Comparison of ENCODE assay signal across 9 cellular contexts in genomic region chr1:228488818-228489674, GRCh38. TPM values are rescaled to one million over a fixed set of nuclear protein-coding genes. Genes with fewer than 3 reads are reported as not detected.
A peak's percentile ranks its signal among the peaks of the same experiment; 100 is the strongest.
DNase-seq lines count a peak whose midpoint lies in the region; TF ChIP-seq lines count a peak whose summit lies in the region.
"Had no signal": no experiment of that assay in that cellular context is flagged by ENCODE, and none has a peak within 500 bp of the region (broad histone marks: within the 10 kb centered on the region; RNA-seq: fewer than 3 reads in every experiment).

No MANE protein-coding gene starts in this region.

- POLR2A ChIA-PET in activated CD4-positive, alpha-beta memory T cell treated with anti-CD3 and anti-CD28 coated beads, Interleukin-2, amount 10 ng/mL, durations not matched to agents 7 days and 5 days (lab: Charles Lee) = interaction anchor here (3.7 to 6.2 kb wide), 3 partner anchors 12 to 31 kb away, joined by 29 to 153 read pairs (median 86); a partner anchor contains a TSS

- peak overlapping the region; percentile 52 to 83 (median 70) for H3K9ac ChIP-seq in subcutaneous abdominal adipose tissue (ENCODE audit: low read length in 5 of 5)

- peak overlapping the region in 4 of 5 donors; percentile 71 to 99 (median 88) for H3K4me3 ChIP-seq in subcutaneous abdominal adipose tissue (ENCODE audit: low read depth in 1 of 5, low read length in 5 of 5)
- no peak overlapping the region for H3K4me3 ChIP-seq in testis

- no peak overlapping the region for H3K27ac Mint-ChIP-seq in activated naive CD4-positive, alpha-beta T cell treated with anti-CD3 and anti-CD28 coated beads, Interleukin-2, amount 50 U/mL, for 24 hours
- peak overlapping the region; percentile 89 for H3K27ac Mint-ChIP-seq in activated CD4-positive, alpha-beta memory T cell treated with anti-CD3 and anti-CD28 coated beads, Interleukin-2, amount 10 ng/mL, durations not matched to agents 7 days and 5 days
- peak overlapping the region; percentile 95 for H3K27ac Mint-ChIP-seq in glutamatergic neuron (ENCODE audit: unreplicated experiment)

- no peak for TF ChIP-seq POLR2A in testis (IDR thresholded peaks at IDR 0.05)

- H3K9me3 ChIP-seq in subcutaneous abdominal adipose tissue (ENCODE audit: control insufficient read depth in 5 of 5, low read length in 5 of 5) (no peaks in the 10 kb centered on the region), testis (no peaks in the 10 kb centered on the region)

- H3K27ac ChIP-seq in subcutaneous abdominal adipose tissue (ENCODE audit: low read depth, low read length) (no peak overlapping the region), testis (no peak overlapping the region)

- H3K9me3 Mint-ChIP-seq in activated naive CD4-positive, alpha-beta T cell treated with anti-CD3 and anti-CD28 coated beads, Interleukin-2, amount 50 U/mL, for 24 hours = no peaks in the 10 kb centered on the region
- H3K9me3 Mint-ChIP-seq in activated CD4-positive, alpha-beta memory T cell treated with anti-CD3 and anti-CD28 coated beads, Interleukin-2, amount 10 ng/mL, durations not matched to agents 7 days and 5 days = no peaks in the 10 kb centered on the region
- peaks cover 11% of the 10 kb centered on the region for H3K9me3 Mint-ChIP-seq in glutamatergic neuron (ENCODE audit: unreplicated experiment)

- intact Hi-C loops in testis (cut with DNase I; ENCODE audit: low total_unique reads) = no loop called here

- H3K36me3 Mint-ChIP-seq in activated naive CD4-positive, alpha-beta T cell treated with anti-CD3 and anti-CD28 coated beads, Interleukin-2, amount 50 U/mL, for 24 hours = peaks cover 11% of the 10 kb centered on the region
- H3K36me3 Mint-ChIP-seq in activated CD4-positive, alpha-beta memory T cell treated with anti-CD3 and anti-CD28 coated beads, Interleukin-2, amount 10 ng/mL, durations not matched to agents 7 days and 5 days (ENCODE audit: low read depth) = peaks cover 46% of the 10 kb centered on the region
- peaks cover 5% of the 10 kb centered on the region for H3K36me3 Mint-ChIP-seq in glutamatergic neuron (ENCODE audit: unreplicated experiment)

- no peak for DNase-seq in activated naive CD4-positive, alpha-beta T cell (lab: John Stamatoyannopoulos, UW)
- DNase-seq in activated CD4-positive, alpha-beta memory T cell treated with anti-CD3 and anti-CD28 coated beads, Interleukin-2, amount 10 ng/mL, durations not matched to agents 7 days and 5 days = no peak
- DNase-seq in glutamatergic neuron (no peak), UCSD-AML1 (lab: John Stamatoyannopoulos, UW; ENCODE audit: unreplicated experiment) (no peak), SIG-M5 treated with dmso at 0.1 percent for 504 hours (lab: John Stamatoyannopoulos, UW; ENCODE audit: unreplicated experiment) (no peak), testis (no peak)
- DNase-seq: stimulated activated CD4-positive, alpha-beta T cell treated with anti-CD3 and anti-CD28 coated beads, Interleukin-4, amount 100 ng/mL, for 4 hours had no signal

- CTCF ChIA-PET in activated CD4-positive, alpha-beta memory T cell treated with anti-CD3 and anti-CD28 coated beads, Interleukin-2, amount 10 ng/mL, durations not matched to agents 7 days and 5 days (lab: Charles Lee) = interaction anchor here (0.6 to 2.6 kb wide), 5 partner anchors 12 to 84 kb away, joined by 3 to 12 read pairs (median 7); no protein-coding TSS in a partner anchor

- no peaks in the 10 kb centered on the region for H3K27me3 Mint-ChIP-seq in activated naive CD4-positive, alpha-beta T cell treated with anti-CD3 and anti-CD28 coated beads, Interleukin-2, amount 50 U/mL, for 24 hours
- H3K27me3 Mint-ChIP-seq in activated CD4-positive, alpha-beta memory T cell treated with anti-CD3 and anti-CD28 coated beads, Interleukin-2, amount 10 ng/mL, durations not matched to agents 7 days and 5 days = no peaks in the 10 kb centered on the region
- H3K27me3 Mint-ChIP-seq in glutamatergic neuron (ENCODE audit: unreplicated experiment) = peaks cover 5% of the 10 kb centered on the region

- H3K4me1 ChIP-seq in subcutaneous abdominal adipose tissue (ENCODE audit: control insufficient read depth in 5 of 5, insufficient read depth in 5 of 5, low read length in 5 of 5) = peaks cover 5 to 34% (median 29%) of the 10 kb centered on the region in 5 donors
- H3K4me1 ChIP-seq in testis = peaks cover 10% of the 10 kb centered on the region

- H3K36me3 ChIP-seq in subcutaneous abdominal adipose tissue (ENCODE audit: control insufficient read depth in 5 of 5, insufficient read depth in 5 of 5, low read length in 5 of 5) (peaks cover 0 to 40% (median 35%) of the 10 kb centered on the region in 5 donors), testis (ENCODE audit: low read depth, missing control alignments) (no peaks in the 10 kb centered on the region)

- peak overlapping the region; percentile 89 for H3K4me3 Mint-ChIP-seq in activated naive CD4-positive, alpha-beta T cell treated with anti-CD3 and anti-CD28 coated beads, Interleukin-2, amount 50 U/mL, for 24 hours
- peak overlapping the region; percentile 91 for H3K4me3 Mint-ChIP-seq in activated CD4-positive, alpha-beta memory T cell treated with anti-CD3 and anti-CD28 coated beads, Interleukin-2, amount 10 ng/mL, durations not matched to agents 7 days and 5 days
- H3K4me3 Mint-ChIP-seq in glutamatergic neuron (ENCODE audit: unreplicated experiment) = peak overlapping the region; percentile 88

- TF ChIP-seq CTCF in glutamatergic neuron (IDR thresholded peaks at IDR 0.05; ENCODE audit: partially characterized antibody, unreplicated experiment) (no peak), testis (IDR thresholded peaks at IDR 0.05) (no peak)

- H3K27me3 ChIP-seq in subcutaneous abdominal adipose tissue (ENCODE audit: control insufficient read depth in 5 of 5, insufficient read depth in 4 of 5, low read length in 5 of 5) (no peaks in the 10 kb centered on the region), testis (no peaks in the 10 kb centered on the region)

- peaks cover 41% of the 10 kb centered on the region for H3K4me1 Mint-ChIP-seq in activated naive CD4-positive, alpha-beta T cell treated with anti-CD3 and anti-CD28 coated beads, Interleukin-2, amount 50 U/mL, for 24 hours
- H3K4me1 Mint-ChIP-seq in activated CD4-positive, alpha-beta memory T cell treated with anti-CD3 and anti-CD28 coated beads, Interleukin-2, amount 10 ng/mL, durations not matched to agents 7 days and 5 days = peaks cover 39% of the 10 kb centered on the region
- peaks cover 12% of the 10 kb centered on the region for H3K4me1 Mint-ChIP-seq in glutamatergic neuron (ENCODE audit: low read depth, unreplicated experiment)

- WGBS in testis, 2 donors = 72 to 73% methylated on average over 9 of the region's 9 CpGs

RNA-seq across cellular contexts. Expression of gene RNF187, which starts 1.9 kb away (rescaled TPM):
- total RNA-seq in activated CD4-positive, alpha-beta memory T cell treated with anti-CD3 and anti-CD28 coated beads, Interleukin-2, amount 10 ng/mL, durations not matched to agents 7 days and 5 days = 100 to 1,000 TPM; 121 to 127 TPM
- total RNA-seq in glutamatergic neuron (ENCODE audit: unreplicated experiment) = 201 TPM
- total RNA-seq in testis = 100 to 1,000 TPM in 1 of 2 donors, 10 to 100 TPM in 1; 86.8 to 109 TPM
- polyA plus RNA-seq in testis (ENCODE audit: insufficient read depth, low read depth, low replicate concordance) = 49.3 TPM

Comparison
In these comparisons a context has a peak if more than half of its experiments do, and no peak if none do; other contexts are left out.
1. H3K4me3 ChIP-seq: peak in subcutaneous abdominal adipose tissue (4 of 5); none in testis (0 of 2).
2. Peak in every context shown above with its lines, with median percentiles within 50 percentile points of each other: H3K4me3 Mint-ChIP-seq.